ENCODE assay signal across 1 cellular context in the genomic region with DNA sequence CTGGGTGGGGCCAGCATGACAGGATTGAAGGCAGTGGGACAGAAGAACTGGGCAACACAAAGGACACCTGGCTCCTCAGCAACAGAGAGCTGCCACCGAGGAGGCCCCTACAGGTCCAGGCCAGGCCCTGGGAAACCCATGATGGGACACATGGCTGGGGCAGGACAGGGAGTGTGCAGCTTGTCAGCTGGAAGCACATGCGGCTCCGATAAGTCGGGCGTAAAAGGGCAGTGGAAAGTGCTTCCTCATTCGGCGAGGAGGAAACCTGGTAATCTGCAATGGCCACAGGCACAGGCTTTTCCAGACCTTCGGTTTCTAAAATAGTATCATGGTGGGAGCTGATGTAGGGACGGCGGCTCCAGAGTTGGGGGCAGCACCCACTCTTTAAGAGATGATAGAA.
TF ChIP-seq lines count a peak whose summit lies in the region.

No MANE protein-coding gene starts in this region.

TF ChIP-seq in K562, 482 proteins besides CTCF, POLR2A, EP300 and RAD21 (continued from another document and continues in another):
- TF ChIP-seq, protein P1, sequence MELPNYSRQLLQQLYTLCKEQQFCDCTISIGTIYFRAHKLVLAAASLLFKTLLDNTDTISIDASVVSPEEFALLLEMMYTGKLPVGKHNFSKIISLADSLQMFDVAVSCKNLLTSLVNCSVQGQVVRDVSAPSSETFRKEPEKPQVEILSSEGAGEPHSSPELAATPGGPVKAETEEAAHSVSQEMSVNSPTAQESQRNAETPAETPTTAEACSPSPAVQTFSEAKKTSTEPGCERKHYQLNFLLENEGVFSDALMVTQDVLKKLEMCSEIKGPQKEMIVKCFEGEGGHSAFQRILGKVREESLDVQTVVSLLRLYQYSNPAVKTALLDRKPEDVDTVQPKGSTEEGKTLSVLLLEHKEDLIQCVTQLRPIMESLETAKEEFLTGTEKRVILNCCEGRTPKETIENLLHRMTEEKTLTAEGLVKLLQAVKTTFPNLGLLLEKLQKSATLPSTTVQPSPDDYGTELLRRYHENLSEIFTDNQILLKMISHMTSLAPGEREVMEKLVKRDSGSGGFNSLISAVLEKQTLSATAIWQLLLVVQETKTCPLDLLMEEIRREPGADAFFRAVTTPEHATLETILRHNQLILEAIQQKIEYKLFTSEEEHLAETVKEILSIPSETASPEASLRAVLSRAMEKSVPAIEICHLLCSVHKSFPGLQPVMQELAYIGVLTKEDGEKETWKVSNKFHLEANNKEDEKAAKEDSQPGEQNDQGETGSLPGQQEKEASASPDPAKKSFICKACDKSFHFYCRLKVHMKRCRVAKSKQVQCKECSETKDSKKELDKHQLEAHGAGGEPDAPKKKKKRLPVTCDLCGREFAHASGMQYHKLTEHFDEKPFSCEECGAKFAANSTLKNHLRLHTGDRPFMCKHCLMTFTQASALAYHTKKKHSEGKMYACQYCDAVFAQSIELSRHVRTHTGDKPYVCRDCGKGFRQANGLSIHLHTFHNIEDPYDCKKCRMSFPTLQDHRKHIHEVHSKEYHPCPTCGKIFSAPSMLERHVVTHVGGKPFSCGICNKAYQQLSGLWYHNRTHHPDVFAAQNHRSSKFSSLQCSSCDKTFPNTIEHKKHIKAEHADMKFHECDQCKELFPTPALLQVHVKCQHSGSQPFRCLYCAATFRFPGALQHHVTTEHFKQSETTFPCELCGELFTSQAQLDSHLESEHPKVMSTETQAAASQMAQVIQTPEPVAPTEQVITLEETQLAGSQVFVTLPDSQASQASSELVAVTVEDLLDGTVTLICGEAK (IDR thresholded peaks at IDR 0.05), result no peak
- TF ChIP-seq, protein P1 (CRISPR knock-in tag; IDR thresholded peaks at IDR 0.05), result no peak
- TF ChIP-seq ESRRB (CRISPR knock-in tag; IDR thresholded peaks at IDR 0.05; ENCODE audit: borderline replicate concordance) (no peak), DPF2 (IDR thresholded peaks at IDR 0.05) (no peak), KLF13 (tag; IDR thresholded peaks at IDR 0.05; ENCODE audit: borderline replicate concordance, low read depth) (peak; percentile 35; the same call in 1 of the 2 replicates), E2F3 (CRISPR knock-in tag; IDR thresholded peaks at IDR 0.05) (no peak), BMI1 (IDR thresholded peaks at IDR 0.05; ENCODE audit: low read length) (no peak), ZFP30 (CRISPR knock-in tag; IDR thresholded peaks at IDR 0.05; ENCODE audit: borderline replicate concordance) (no peak), ZFP1 (CRISPR knock-in tag; IDR thresholded peaks at IDR 0.05) (no peak), KAT7 (CRISPR knock-in tag; IDR thresholded peaks at IDR 0.05; ENCODE audit: borderline replicate concordance) (no peak), FUS (optimal IDR thresholded peaks at IDR 0.05; ENCODE audit: low read depth, low read length) (no peak), KHSRP (IDR thresholded peaks at IDR 0.05) (no peak), ZNF224 (CRISPR knock-in tag; IDR thresholded peaks at IDR 0.05) (no peak), ZZZ3 (IDR thresholded peaks at IDR 0.05) (no peak), YY1 (IDR thresholded peaks at IDR 0.05; ENCODE audit: borderline replicate concordance in 1 of 3, control insufficient read depth in 1 of 3, extremely low read depth in 1 of 3, insufficient read depth in 3 of 3, insufficient read length in 1 of 3, insufficient replicate concordance in 2 of 3, low read depth in 1 of 3, low read length in 2 of 3) (peak in 2 of 3 experiments; percentile 54 to 73), TOE1 (IDR thresholded peaks at IDR 0.05; ENCODE audit: borderline replicate concordance) (no peak), TOE1 (CRISPR knock-in tag; IDR thresholded peaks at IDR 0.05; ENCODE audit: borderline replicate concordance, low read depth) (no peak), POLR3G (IDR thresholded peaks at IDR 0.05; ENCODE audit: extremely low read depth, insufficient read length, insufficient replicate concordance) (no peak), SMC3 (conservative IDR thresholded peaks at IDR 0.05; ENCODE audit: insufficient read depth, low read depth, low read length) (peak; percentile 18; the same call in 1 of the 2 replicates), HOXB6 (CRISPR knock-in tag; IDR thresholded peaks at IDR 0.05; ENCODE audit: borderline replicate concordance) (no peak), NFE2 (IDR thresholded peaks at IDR 0.05; ENCODE audit: low read depth) (no peak), CXXC5 (CRISPR knock-in tag; IDR thresholded peaks at IDR 0.05) (no peak), ZNF197 (CRISPR knock-in tag; IDR thresholded peaks at IDR 0.05; ENCODE audit: low read depth) (no peak), EWSR1 (IDR thresholded peaks at IDR 0.05; ENCODE audit: borderline replicate concordance, low read depth, partially characterized antibody) (no peak), LCOR (CRISPR knock-in tag; IDR thresholded peaks at IDR 0.05) (no peak), PTTG1 (tag; IDR thresholded peaks at IDR 0.05; ENCODE audit: low read depth) (no peak), RCOR1 (IDR thresholded peaks at IDR 0.05; ENCODE audit: borderline replicate concordance in 1 of 2, low read depth in 2 of 2, low read length in 2 of 2) (peak; percentile 84 to 94), HEY1 (CRISPR knock-in tag; IDR thresholded peaks at IDR 0.05; ENCODE audit: borderline replicate concordance) (no peak), ZNF133 (CRISPR knock-in tag; IDR thresholded peaks at IDR 0.05) (no peak), OTX1 (CRISPR knock-in tag; IDR thresholded peaks at IDR 0.05) (no peak)
- TF ChIP-seq, protein P2, sequence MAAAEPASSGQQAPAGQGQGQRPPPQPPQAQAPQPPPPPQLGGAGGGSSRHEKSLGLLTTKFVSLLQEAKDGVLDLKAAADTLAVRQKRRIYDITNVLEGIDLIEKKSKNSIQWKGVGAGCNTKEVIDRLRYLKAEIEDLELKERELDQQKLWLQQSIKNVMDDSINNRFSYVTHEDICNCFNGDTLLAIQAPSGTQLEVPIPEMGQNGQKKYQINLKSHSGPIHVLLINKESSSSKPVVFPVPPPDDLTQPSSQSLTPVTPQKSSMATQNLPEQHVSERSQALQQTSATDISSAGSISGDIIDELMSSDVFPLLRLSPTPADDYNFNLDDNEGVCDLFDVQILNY (CRISPR knock-in tag; IDR thresholded peaks at IDR 0.05), result no peak
- TF ChIP-seq, protein P3, sequence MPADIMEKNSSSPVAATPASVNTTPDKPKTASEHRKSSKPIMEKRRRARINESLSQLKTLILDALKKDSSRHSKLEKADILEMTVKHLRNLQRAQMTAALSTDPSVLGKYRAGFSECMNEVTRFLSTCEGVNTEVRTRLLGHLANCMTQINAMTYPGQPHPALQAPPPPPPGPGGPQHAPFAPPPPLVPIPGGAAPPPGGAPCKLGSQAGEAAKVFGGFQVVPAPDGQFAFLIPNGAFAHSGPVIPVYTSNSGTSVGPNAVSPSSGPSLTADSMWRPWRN (IDR thresholded peaks at IDR 0.05; ENCODE audit: low read depth), result no peak
- TF ChIP-seq, protein P4, sequence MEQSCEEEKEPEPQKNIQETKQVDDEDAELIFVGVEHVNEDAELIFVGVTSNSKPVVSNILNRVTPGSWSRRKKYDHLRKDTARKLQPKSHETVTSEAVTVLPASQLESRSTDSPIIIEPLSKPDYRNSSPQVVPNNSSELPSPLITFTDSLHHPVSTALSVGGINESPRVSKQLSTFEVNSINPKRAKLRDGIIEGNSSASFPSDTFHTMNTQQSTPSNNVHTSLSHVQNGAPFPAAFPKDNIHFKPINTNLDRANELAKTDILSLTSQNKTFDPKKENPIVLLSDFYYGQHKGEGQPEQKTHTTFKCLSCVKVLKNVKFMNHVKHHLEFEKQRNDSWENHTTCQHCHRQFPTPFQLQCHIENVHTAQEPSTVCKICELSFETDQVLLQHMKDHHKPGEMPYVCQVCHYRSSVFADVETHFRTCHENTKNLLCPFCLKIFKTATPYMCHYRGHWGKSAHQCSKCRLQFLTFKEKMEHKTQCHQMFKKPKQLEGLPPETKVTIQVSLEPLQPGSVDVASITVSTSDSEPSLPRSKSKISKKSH (CRISPR knock-in tag; IDR thresholded peaks at IDR 0.05), result no peak
- TF ChIP-seq, protein P5, sequence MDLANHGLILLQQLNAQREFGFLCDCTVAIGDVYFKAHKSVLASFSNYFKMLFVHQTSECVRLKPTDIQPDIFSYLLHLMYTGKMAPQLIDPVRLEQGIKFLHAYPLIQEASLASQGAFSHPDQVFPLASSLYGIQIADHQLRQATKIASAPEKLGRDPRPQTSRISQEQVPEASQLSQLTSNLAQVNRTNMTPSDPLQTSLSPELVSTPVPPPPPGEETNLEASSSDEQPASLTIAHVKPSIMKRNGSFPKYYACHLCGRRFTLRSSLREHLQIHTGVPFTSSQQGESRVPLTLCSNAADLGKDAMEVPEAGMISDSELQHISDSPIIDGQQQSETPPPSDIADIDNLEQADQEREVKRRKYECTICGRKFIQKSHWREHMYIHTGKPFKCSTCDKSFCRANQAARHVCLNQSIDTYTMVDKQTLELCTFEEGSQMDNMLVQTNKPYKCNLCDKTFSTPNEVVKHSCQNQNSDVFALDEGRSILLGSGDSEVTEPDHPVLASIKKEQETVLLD (IDR thresholded peaks at IDR 0.05), result no peak
- TF ChIP-seq, protein P6, sequence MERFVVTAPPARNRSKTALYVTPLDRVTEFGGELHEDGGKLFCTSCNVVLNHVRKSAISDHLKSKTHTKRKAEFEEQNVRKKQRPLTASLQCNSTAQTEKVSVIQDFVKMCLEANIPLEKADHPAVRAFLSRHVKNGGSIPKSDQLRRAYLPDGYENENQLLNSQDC (CRISPR knock-in tag; IDR thresholded peaks at IDR 0.05), result no peak
- TF ChIP-seq, protein P7, sequence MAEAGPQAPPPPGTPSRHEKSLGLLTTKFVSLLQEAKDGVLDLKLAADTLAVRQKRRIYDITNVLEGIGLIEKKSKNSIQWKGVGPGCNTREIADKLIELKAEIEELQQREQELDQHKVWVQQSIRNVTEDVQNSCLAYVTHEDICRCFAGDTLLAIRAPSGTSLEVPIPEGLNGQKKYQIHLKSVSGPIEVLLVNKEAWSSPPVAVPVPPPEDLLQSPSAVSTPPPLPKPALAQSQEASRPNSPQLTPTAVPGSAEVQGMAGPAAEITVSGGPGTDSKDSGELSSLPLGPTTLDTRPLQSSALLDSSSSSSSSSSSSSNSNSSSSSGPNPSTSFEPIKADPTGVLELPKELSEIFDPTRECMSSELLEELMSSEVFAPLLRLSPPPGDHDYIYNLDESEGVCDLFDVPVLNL (CRISPR knock-in tag; IDR thresholded peaks at IDR 0.05; ENCODE audit: low read depth), result no peak
- TF ChIP-seq, protein P8, sequence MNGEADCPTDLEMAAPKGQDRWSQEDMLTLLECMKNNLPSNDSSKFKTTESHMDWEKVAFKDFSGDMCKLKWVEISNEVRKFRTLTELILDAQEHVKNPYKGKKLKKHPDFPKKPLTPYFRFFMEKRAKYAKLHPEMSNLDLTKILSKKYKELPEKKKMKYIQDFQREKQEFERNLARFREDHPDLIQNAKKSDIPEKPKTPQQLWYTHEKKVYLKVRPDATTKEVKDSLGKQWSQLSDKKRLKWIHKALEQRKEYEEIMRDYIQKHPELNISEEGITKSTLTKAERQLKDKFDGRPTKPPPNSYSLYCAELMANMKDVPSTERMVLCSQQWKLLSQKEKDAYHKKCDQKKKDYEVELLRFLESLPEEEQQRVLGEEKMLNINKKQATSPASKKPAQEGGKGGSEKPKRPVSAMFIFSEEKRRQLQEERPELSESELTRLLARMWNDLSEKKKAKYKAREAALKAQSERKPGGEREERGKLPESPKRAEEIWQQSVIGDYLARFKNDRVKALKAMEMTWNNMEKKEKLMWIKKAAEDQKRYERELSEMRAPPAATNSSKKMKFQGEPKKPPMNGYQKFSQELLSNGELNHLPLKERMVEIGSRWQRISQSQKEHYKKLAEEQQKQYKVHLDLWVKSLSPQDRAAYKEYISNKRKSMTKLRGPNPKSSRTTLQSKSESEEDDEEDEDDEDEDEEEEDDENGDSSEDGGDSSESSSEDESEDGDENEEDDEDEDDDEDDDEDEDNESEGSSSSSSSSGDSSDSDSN (IDR thresholded peaks at IDR 0.05; ENCODE audit: borderline replicate concordance in 1 of 2, low read depth in 2 of 2, low read length in 2 of 2), result peak in 1 of 2 experiments; percentile 94; a peak in 2 of 4 replicates
- TF ChIP-seq, protein P9, sequence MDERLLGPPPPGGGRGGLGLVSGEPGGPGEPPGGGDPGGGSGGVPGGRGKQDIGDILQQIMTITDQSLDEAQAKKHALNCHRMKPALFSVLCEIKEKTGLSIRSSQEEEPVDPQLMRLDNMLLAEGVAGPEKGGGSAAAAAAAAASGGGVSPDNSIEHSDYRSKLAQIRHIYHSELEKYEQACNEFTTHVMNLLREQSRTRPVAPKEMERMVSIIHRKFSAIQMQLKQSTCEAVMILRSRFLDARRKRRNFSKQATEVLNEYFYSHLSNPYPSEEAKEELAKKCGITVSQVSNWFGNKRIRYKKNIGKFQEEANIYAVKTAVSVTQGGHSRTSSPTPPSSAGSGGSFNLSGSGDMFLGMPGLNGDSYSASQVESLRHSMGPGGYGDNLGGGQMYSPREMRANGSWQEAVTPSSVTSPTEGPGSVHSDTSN (CRISPR knock-in tag; IDR thresholded peaks at IDR 0.05; ENCODE audit: low read depth), result no peak
- TF ChIP-seq, protein P9 (tag; conservative IDR thresholded peaks at IDR 0.05; ENCODE audit: low read depth), result no peak
